Comparison of ENCODE assay signal across 8 cellular contexts in the genomic region with DNA sequence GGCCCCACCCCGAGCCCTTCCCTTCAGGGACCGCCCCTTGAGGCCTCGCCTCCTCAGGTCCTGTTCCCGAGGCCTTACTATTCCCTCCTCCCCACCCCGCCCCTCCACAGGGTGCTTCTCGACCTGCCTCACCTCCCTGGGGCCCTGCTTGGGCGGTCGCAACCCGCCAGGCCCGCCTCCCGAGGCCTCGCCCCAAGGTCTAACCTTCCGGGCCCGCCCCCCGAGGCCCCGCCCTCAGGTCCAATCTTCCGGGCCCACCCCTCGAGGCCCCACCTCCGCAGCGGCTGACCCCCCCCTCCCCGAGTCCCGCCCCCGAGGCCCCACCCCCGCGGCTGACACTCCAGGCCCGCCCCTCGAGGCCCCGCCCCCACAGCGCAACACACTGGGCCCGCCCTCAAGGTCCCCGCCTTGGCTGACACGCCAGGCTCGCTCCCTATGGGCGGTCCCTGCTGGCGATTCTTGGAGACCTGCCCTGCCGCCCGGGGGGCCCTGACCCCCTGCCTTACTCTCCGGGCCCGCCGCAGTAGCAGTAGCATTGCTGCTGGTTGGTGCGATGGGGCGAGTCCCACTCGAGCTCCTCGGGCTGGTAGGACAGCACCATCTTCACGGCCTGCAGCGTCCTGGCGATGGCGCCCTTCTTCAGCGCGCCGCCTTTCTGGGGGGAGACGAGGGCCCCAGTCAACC. TPM values are rescaled to one million over a fixed set of nuclear protein-coding genes. Genes with fewer than 3 reads are reported as not detected.
DNase-seq lines count a peak whose midpoint lies in the region; ATAC-seq and TF ChIP-seq lines count a peak whose summit lies in the region.

No MANE protein-coding gene starts in this region.

- peak overlapping the region; percentile 88 for H3K27ac Mint-ChIP-seq in chondrocyte (ENCODE audit: unreplicated experiment)

- peak; percentile 70 for TF ChIP-seq CTCF in GM12873 (IDR thresholded peaks at IDR 0.05; ENCODE audit: insufficient read depth, low read depth, low read length, missing control alignments)
- TF ChIP-seq CTCF in chondrocyte (IDR thresholded peaks at IDR 0.05) = peak; percentile 71

- peaks cover 32% of the 10 kb centered on the region for H3K36me3 Mint-ChIP-seq in chondrocyte (ENCODE audit: low read depth)

- DNase-seq in NCI-H1105 treated with DMSO at 0.1 percent for 48 hours (lab: John Stamatoyannopoulos, UW) (peak; percentile 94), chondrocyte (ENCODE audit: low spot score) (no peak), kidney tubule cell (ENCODE audit: low spot score) (peak; percentile 97), NCI-H1417 treated with DMSO at 0.1 percent for 48 hours (lab: John Stamatoyannopoulos, UW) (no peak)
- peak; percentile 94 for DNase-seq in activated CD4-positive, alpha-beta T cell treated with anti-CD3 and anti-CD28 coated beads for 1 hour
- peak; percentile 96 to 97 for DNase-seq in stimulated activated CD4-positive, alpha-beta T cell treated with anti-CD3 and anti-CD28 coated beads, Interleukin-1b, Interleukin-23, amount 100 ng/mL, for 1 hour (ENCODE audit: low read depth in 2 of 2)

- no peaks in the 10 kb centered on the region for H3K27me3 Mint-ChIP-seq in chondrocyte (ENCODE audit: low read depth)

- H3K4me3 Mint-ChIP-seq in chondrocyte (ENCODE audit: unreplicated experiment) = peak overlapping the region; percentile 64

- H3K4me1 Mint-ChIP-seq in chondrocyte (ENCODE audit: low read depth) = peaks cover 35% of the 10 kb centered on the region

- H3K9me3 Mint-ChIP-seq in chondrocyte (ENCODE audit: low read depth) = no peaks in the 10 kb centered on the region

- ATAC-seq in HG02571 (IDR thresholded peaks at IDR 0.05; ENCODE audit: unreplicated experiment) = peak; percentile 81

RNA-seq across cellular contexts. Expression of a gene that starts 8.2 kb away (rescaled TPM):
- 73.5 to 115 TPM (median 77.8 TPM) in 3 replicates for total RNA-seq in chondrocyte

RNA-seq across cellular contexts. Expression of a gene that starts 26.1 kb away (rescaled TPM):
- 48.1 to 64.2 TPM (median 54.3 TPM) in 3 replicates for total RNA-seq in chondrocyte

RNA-seq across cellular contexts. Expression of a gene that starts 57.8 kb away (rescaled TPM):
- total RNA-seq in chondrocyte = 10.0 to 11.3 TPM (median 10.8 TPM) in 3 replicates

Comparison
In these comparisons a context has a peak if more than half of its experiments do, and no peak if none do; other contexts are left out.
1. DNase-seq: peak in NCI-H1105 treated with DMSO at 0.1 percent for 48 hours (single experiment), activated CD4-positive, alpha-beta T cell treated with anti-CD3 and anti-CD28 coated beads for 1 hour (single experiment), kidney tubule cell (single experiment) and stimulated activated CD4-positive, alpha-beta T cell treated with anti-CD3 and anti-CD28 coated beads, Interleukin-1b, Interleukin-23, amount 100 ng/mL, for 1 hour (2 of 2); none in chondrocyte (single experiment) and NCI-H1417 treated with DMSO at 0.1 percent for 48 hours (single experiment).